12 cellular contexts compared by ENCODE assay signal in the genomic region with DNA sequence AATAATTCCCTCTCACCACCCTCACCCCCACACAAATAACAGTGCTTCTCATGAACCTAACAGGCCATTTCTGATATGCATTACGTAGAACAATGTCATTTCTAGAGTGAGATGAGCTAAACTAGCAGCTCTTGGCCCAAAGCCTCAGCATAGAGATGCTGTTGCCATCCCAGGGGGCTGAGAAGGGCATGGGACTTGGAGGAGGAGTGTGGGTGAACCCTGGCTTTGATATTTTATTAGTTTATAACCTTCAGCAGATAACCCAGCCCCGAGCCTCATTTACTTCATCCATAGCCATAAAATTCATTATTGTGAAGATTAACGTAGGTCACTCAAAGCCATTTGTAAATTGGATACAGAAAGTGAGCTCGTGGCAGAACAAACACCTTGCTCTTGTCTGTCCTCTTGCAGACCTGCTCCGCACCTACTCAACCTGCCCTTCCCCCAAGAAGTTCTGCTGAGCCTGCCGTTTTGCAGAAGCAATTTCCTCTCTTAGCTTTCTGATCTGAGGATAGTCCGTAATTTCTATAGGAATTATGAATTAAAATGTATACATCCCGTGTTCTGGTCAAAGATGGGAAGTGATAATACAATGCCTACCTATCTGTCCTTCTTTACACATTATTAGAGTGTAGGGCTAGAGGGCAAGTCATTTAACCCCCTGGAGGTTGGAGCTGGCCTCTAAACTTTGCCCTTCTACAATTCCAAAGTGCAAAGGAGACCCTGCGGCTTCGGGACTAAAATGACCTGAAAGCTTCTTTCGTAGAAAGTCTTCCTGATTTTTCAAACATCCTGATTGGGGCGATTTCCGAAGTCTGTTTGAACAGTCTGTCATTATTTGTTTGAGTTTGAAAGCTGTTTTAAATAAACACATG.
DNase-seq lines count a peak whose midpoint lies in the region; ATAC-seq and TF ChIP-seq lines count a peak whose summit lies in the region.
"Had no signal": no experiment of that assay in that cellular context is flagged by ENCODE, and none has a peak within 500 bp of the region (broad histone marks: within the 10 kb centered on the region; RNA-seq: fewer than 3 reads in every experiment).

No MANE protein-coding gene starts in this region.

- H3K4me3 ChIP-seq in tibial nerve (no peak overlapping the region), brain microvascular endothelial cell (ENCODE audit: low read depth, low read length) (no peak overlapping the region)

- CTCF ChIA-PET in activated naive CD4-positive, alpha-beta T cell treated with anti-CD3 and anti-CD28 coated beads, Interleukin-2, amount 10 ng/mL, durations not matched to agents 7 days and 5 days (lab: Charles Lee): interaction anchor here (0.7 to 7.2 kb wide), 26 partner anchors 11 to 307 kb away, joined by 3 to 80 read pairs (median 4); a partner anchor contains a TSS

- peaks cover 54% of the 10 kb centered on the region for H3K4me1 Mint-ChIP-seq in activated naive CD4-positive, alpha-beta T cell treated with anti-CD3 and anti-CD28 coated beads, Interleukin-2, amount 10 ng/mL, durations not matched to agents 7 days and 5 days
- H3K4me1 Mint-ChIP-seq in T-helper 17 cell: peaks cover 37% of the 10 kb centered on the region

- in situ Hi-C loops in brain microvascular endothelial cell (cut with HindIII; ENCODE audit: low pct_ligation_motif_present, low sequenced_read_pairs): loop anchor here (10.0 kb wide), 1 partner anchor 193 kb away; no protein-coding TSS in a partner anchor

- TF ChIP-seq EP300 in tibial nerve (IDR thresholded peaks at IDR 0.05): no peak

- TF ChIP-seq CTCF in tibial nerve (IDR thresholded peaks at IDR 0.05) (no peak), brain microvascular endothelial cell (IDR thresholded peaks at IDR 0.05; ENCODE audit: low read depth, low read length, missing control alignments) (no peak)

- peaks cover 0 to 30% (median 12%) of the 10 kb centered on the region in 4 donors for H3K4me1 ChIP-seq in tibial nerve

- peaks cover 53% of the 10 kb centered on the region for H3K36me3 Mint-ChIP-seq in activated naive CD4-positive, alpha-beta T cell treated with anti-CD3 and anti-CD28 coated beads, Interleukin-2, amount 10 ng/mL, durations not matched to agents 7 days and 5 days
- peaks cover 4% of the 10 kb centered on the region for H3K36me3 Mint-ChIP-seq in T-helper 17 cell (ENCODE audit: low read depth)

- H3K9me3 ChIP-seq in T-helper 17 cell (ENCODE audit: control insufficient read depth, low read length, poor library complexity, severe bottlenecking): no peaks in the 10 kb centered on the region
- H3K9me3 ChIP-seq in tibial nerve: no peaks in the 10 kb centered on the region

- peaks cover 5% of the 10 kb centered on the region for H3K9me3 Mint-ChIP-seq in activated naive CD4-positive, alpha-beta T cell treated with anti-CD3 and anti-CD28 coated beads, Interleukin-2, amount 10 ng/mL, durations not matched to agents 7 days and 5 days

- 72 to 75% methylated on average over 13 of the region's 13 CpGs for WGBS in tibial nerve, 2 donors

- H3K36me3 ChIP-seq in tibial nerve: peaks cover 0 to 9% (median 0%) of the 10 kb centered on the region in 3 donors
- no peaks in the 10 kb centered on the region for H3K36me3 ChIP-seq in brain microvascular endothelial cell (replicated peaks)

- intact Hi-C loops in left colon (cut with DNase I, micrococcal nuclease): loop anchor here (5.0 kb wide), 1 partner anchor 190 kb away; no protein-coding TSS in a partner anchor

- H3K27me3 ChIP-seq in tibial nerve: no peaks in the 10 kb centered on the region
- no peaks in the 10 kb centered on the region for H3K27me3 ChIP-seq in brain microvascular endothelial cell (replicated peaks)

- no peaks in the 10 kb centered on the region for H3K27me3 Mint-ChIP-seq in activated naive CD4-positive, alpha-beta T cell treated with anti-CD3 and anti-CD28 coated beads, Interleukin-2, amount 10 ng/mL, durations not matched to agents 7 days and 5 days
- no peaks in the 10 kb centered on the region for H3K27me3 Mint-ChIP-seq in T-helper 17 cell

- DNase-seq in activated naive CD4-positive, alpha-beta T cell treated with anti-CD3 and anti-CD28 coated beads, Interleukin-2, amount 10 ng/mL, durations not matched to agents 7 days and 5 days: no peak
- no peak for DNase-seq in activated naive CD4-positive, alpha-beta T cell treated with anti-CD3 and anti-CD28 coated beads, Interleukin-2, amount 50 U/mL, for 16 hours
- DNase-seq in T-helper 17 cell (no peak), left colon (no peak), tibial nerve (ENCODE audit: low spot score in 2 of 2) (no peak), brain microvascular endothelial cell (no peak), NCI-H1436 (lab: John Stamatoyannopoulos, UW) (no peak), NCI-H146 treated with DMSO at 0.1 percent for 48 hours (lab: John Stamatoyannopoulos, UW; ENCODE audit: unreplicated experiment) (no peak)
- DNase-seq: activated T-cell treated with anti-CD3 and anti-CD28 coated beads, Interleukin-2, amount 50 U/mL, for 48 hours; NCI-H1930; stimulated activated CD4-positive, alpha-beta T cell treated with anti-CD3 and anti-CD28 coated beads, Interleukin-4, amount 100 ng/mL, for 4 hours; T-helper 2 cell had no signal

- TF ChIP-seq POLR2A in tibial nerve (IDR thresholded peaks at IDR 0.05): no peak

- H3K27ac Mint-ChIP-seq in activated naive CD4-positive, alpha-beta T cell treated with anti-CD3 and anti-CD28 coated beads, Interleukin-2, amount 10 ng/mL, durations not matched to agents 7 days and 5 days: peak overlapping the region; percentile 62
- peak overlapping the region; percentile 57 for H3K27ac Mint-ChIP-seq in T-helper 17 cell

- no peak overlapping the region for H3K4me3 Mint-ChIP-seq in activated naive CD4-positive, alpha-beta T cell treated with anti-CD3 and anti-CD28 coated beads, Interleukin-2, amount 10 ng/mL, durations not matched to agents 7 days and 5 days
- H3K4me3 Mint-ChIP-seq in T-helper 17 cell: peak overlapping the region; percentile 3

- ATAC-seq in T-helper 17 cell: peak; percentile 12
- peak; percentile 58 for ATAC-seq in left colon

- H3K27ac ChIP-seq in tibial nerve: peak overlapping the region; percentile 30 to 82 (median 67)
- no peak overlapping the region for H3K27ac ChIP-seq in brain microvascular endothelial cell
